In genomic region chr4:136009258-136009832, GRCh38 we compare ENCODE assay signal across 30 cellular contexts.
"Had no signal": no experiment of that assay in that cellular context is flagged by ENCODE, and none has a peak within 500 bp of the region (broad histone marks: within the 10 kb centered on the region; RNA-seq: fewer than 3 reads in every experiment).

No MANE protein-coding gene starts in this region.

- H3K27me3 Mint-ChIP-seq: activated CD4-positive, alpha-beta T cell treated with anti-CD3 and anti-CD28 coated beads for 36 hours; activated CD8-positive, alpha-beta memory T cell treated with anti-CD3 and anti-CD28 coated beads, Interleukin-2, amount 10 ng/mL, durations not matched to agents 7 days and 5 days; activated naive CD4-positive, alpha-beta T cell treated with anti-CD3 and anti-CD28 coated beads, Interleukin-2, amount 50 U/mL, for 24 hours; activated naive CD8-positive, alpha-beta T cell treated with anti-CD3 and anti-CD28 coated beads, Interleukin-2, amount 50 U/mL, for 24 hours; brain; naive thymus-derived CD8-positive, alpha-beta T cell; T-cell had no signal

- H3K9me3 ChIP-seq: pancreas, prostate gland, right atrium auricular region, suprapubic skin, tibial artery, upper lobe of right lung had no signal

- ATAC-seq: activated CD4-positive, alpha-beta T cell treated with anti-CD3 and anti-CD28 coated beads for 36 hours; activated CD8-positive, alpha-beta memory T cell treated with anti-CD3 and anti-CD28 coated beads, Interleukin-2, amount 10 ng/mL, durations not matched to agents 7 days and 5 days; activated CD8-positive, alpha-beta T cell treated with anti-CD3 and anti-CD28 coated beads, Interleukin-2, amount 10 ng/mL, durations not matched to agents 7 days and 5 days; activated naive CD8-positive, alpha-beta T cell treated with anti-CD3 and anti-CD28 coated beads, Interleukin-2, amount 50 U/mL, for 24 hours; heart right ventricle; left colon; naive thymus-derived CD8-positive, alpha-beta T cell; pancreas; T-cell had no signal

- H3K4me1 Mint-ChIP-seq: activated CD4-positive, alpha-beta T cell treated with anti-CD3 and anti-CD28 coated beads for 36 hours; activated CD8-positive, alpha-beta memory T cell treated with anti-CD3 and anti-CD28 coated beads, Interleukin-2, amount 10 ng/mL, durations not matched to agents 7 days and 5 days; activated naive CD4-positive, alpha-beta T cell treated with anti-CD3 and anti-CD28 coated beads, Interleukin-2, amount 50 U/mL, for 24 hours; activated naive CD8-positive, alpha-beta T cell treated with anti-CD3 and anti-CD28 coated beads, Interleukin-2, amount 50 U/mL, for 24 hours; brain; naive thymus-derived CD8-positive, alpha-beta T cell; neural crest cell; T-cell had no signal

- H3K27ac ChIP-seq: coronary artery, dorsolateral prefrontal cortex, heart right ventricle, pancreas, prostate gland, right atrium auricular region, suprapubic skin, tibial artery, upper lobe of right lung had no signal

- H3K4me1 ChIP-seq: heart right ventricle, pancreas, prostate gland, right atrium auricular region, suprapubic skin, tibial artery, upper lobe of right lung had no signal

- H3K9me3 Mint-ChIP-seq: activated naive CD4-positive, alpha-beta T cell treated with anti-CD3 and anti-CD28 coated beads, Interleukin-2, amount 50 U/mL, for 24 hours had no signal

- DNase-seq: activated CD4-positive, alpha-beta T cell treated with anti-CD3 and anti-CD28 coated beads for 36 hours; activated CD4-positive, CD25-positive, alpha-beta regulatory T cell; activated CD8-positive, alpha-beta memory T cell treated with anti-CD3 and anti-CD28 coated beads, Interleukin-2, amount 10 ng/mL, durations not matched to agents 7 days and 5 days; activated CD8-positive, alpha-beta T cell treated with anti-CD3 and anti-CD28 coated beads, Interleukin-2, amount 10 ng/mL, durations not matched to agents 7 days and 5 days; activated naive CD8-positive, alpha-beta T cell treated with anti-CD3 and anti-CD28 coated beads, Interleukin-2, amount 50 U/mL, for 24 hours; activated T-cell treated with anti-CD3 and anti-CD28 coated beads, Interleukin-2, amount 50 U/mL, for 48 hours; dorsolateral prefrontal cortex; effector memory CD4-positive, alpha-beta T cell; heart right ventricle; left colon; mammary epithelial cell; midbrain; naive thymus-derived CD8-positive, alpha-beta T cell; nucleus accumbens; pancreas; stimulated activated CD4-positive, alpha-beta T cell treated with anti-CD3 and anti-CD28 coated beads, Interleukin-15, amount 100 ng/mL, for 24 hours; stimulated activated CD4-positive, alpha-beta T cell treated with anti-CD3 and anti-CD28 coated beads, Interleukin-2, amount 100 ng/mL, for 24 hours; stimulated activated naive CD4-positive, alpha-beta T cell; T-cell; tibial artery; upper lobe of right lung had no signal

- H3K27me3 ChIP-seq: heart right ventricle, pancreas, right atrium auricular region, suprapubic skin, tibial artery, upper lobe of right lung had no signal

- H3K36me3 ChIP-seq: heart right ventricle, pancreas, prostate gland, right atrium auricular region, suprapubic skin, tibial artery, upper lobe of right lung had no signal

- H3K27ac Mint-ChIP-seq: activated CD4-positive, alpha-beta T cell treated with anti-CD3 and anti-CD28 coated beads for 36 hours; activated CD8-positive, alpha-beta memory T cell treated with anti-CD3 and anti-CD28 coated beads, Interleukin-2, amount 10 ng/mL, durations not matched to agents 7 days and 5 days; activated CD8-positive, alpha-beta T cell treated with anti-CD3 and anti-CD28 coated beads, Interleukin-2, amount 10 ng/mL, durations not matched to agents 7 days and 5 days; activated naive CD4-positive, alpha-beta T cell treated with anti-CD3 and anti-CD28 coated beads, Interleukin-2, amount 50 U/mL, for 24 hours; activated naive CD8-positive, alpha-beta T cell treated with anti-CD3 and anti-CD28 coated beads, Interleukin-2, amount 50 U/mL, for 24 hours; activated T-helper 2 cell treated with anti-CD3 and anti-CD28 coated beads, Interferon-gamma antibody, Interleukin-2, Interleukin-4, amounts not matched to agents 10 μg/mL and 5 μg/mL and 100 μg/mL, durations not matched to agents 14 hours and 24 hours and 36 hours; brain; naive thymus-derived CD8-positive, alpha-beta T cell; T-cell; T-helper 2 cell treated with Interferon-gamma antibody and Interleukin-4, amounts not matched to agents 5 μg/mL and 100 μg/mL, for 36 hours had no signal

- H3K36me3 Mint-ChIP-seq: activated CD8-positive, alpha-beta memory T cell treated with anti-CD3 and anti-CD28 coated beads, Interleukin-2, amount 10 ng/mL, durations not matched to agents 7 days and 5 days; activated naive CD4-positive, alpha-beta T cell treated with anti-CD3 and anti-CD28 coated beads, Interleukin-2, amount 50 U/mL, for 24 hours; brain; naive thymus-derived CD8-positive, alpha-beta T cell; T-cell had no signal

- H3K4me3 ChIP-seq: coronary artery, dorsolateral prefrontal cortex, heart right ventricle, pancreas, prostate gland, right atrium auricular region, suprapubic skin, tibial artery, upper lobe of right lung had no signal

- H3K4me3 Mint-ChIP-seq: activated CD4-positive, alpha-beta T cell treated with anti-CD3 and anti-CD28 coated beads for 36 hours; activated CD8-positive, alpha-beta memory T cell treated with anti-CD3 and anti-CD28 coated beads, Interleukin-2, amount 10 ng/mL, durations not matched to agents 7 days and 5 days; activated CD8-positive, alpha-beta T cell treated with anti-CD3 and anti-CD28 coated beads, Interleukin-2, amount 10 ng/mL, durations not matched to agents 7 days and 5 days; activated naive CD4-positive, alpha-beta T cell treated with anti-CD3 and anti-CD28 coated beads, Interleukin-2, amount 50 U/mL, for 24 hours; activated naive CD8-positive, alpha-beta T cell treated with anti-CD3 and anti-CD28 coated beads, Interleukin-2, amount 50 U/mL, for 24 hours; brain; naive thymus-derived CD8-positive, alpha-beta T cell; neural crest cell; T-cell; T-helper 2 cell treated with Interferon-gamma antibody and Interleukin-4, amounts not matched to agents 5 μg/mL and 100 μg/mL, for 36 hours had no signal
